19 cellular contexts compared by ENCODE assay signal in genomic region chr7:156073366-156074052, GRCh38.
A peak's percentile ranks its signal among the peaks of the same experiment; 100 is the strongest.
DNase-seq lines count a peak whose midpoint lies in the region; ATAC-seq and TF ChIP-seq lines count a peak whose summit lies in the region.
"Had no signal": no experiment of that assay in that cellular context is flagged by ENCODE, and none has a peak within 500 bp of the region (broad histone marks: within the 10 kb centered on the region; RNA-seq: fewer than 3 reads in every experiment).

No MANE protein-coding gene starts in this region.

- peak; percentile 88 for DNase-seq in COR-L47 (lab: John Stamatoyannopoulos, UW)
- DNase-seq in NCI-H1092 treated with DMSO at 0.1 percent for 48 hours (lab: John Stamatoyannopoulos, UW) = peak; percentile 11
- peak; percentile 5 for DNase-seq in osteoblast (ENCODE audit: insufficient read length, low spot score, missing footprints)
- DNase-seq in tibial artery = no peak
- no peak for DNase-seq in dermis blood vessel endothelial cell
- DNase-seq in superior temporal gyrus (ENCODE audit: extremely low spot score) = no peak
- DNase-seq: AML-193; CD4-positive, alpha-beta T cell; DMS53; KBM-7; MV-4-11; NCI-H2081 treated with DMSO at 0.1 percent for 48 hours; NCI-H446 treated with DMSO at 0.1 percent for 48 hours; NCI-H69; SHP77 had no signal

- ATAC-seq in GM19455 (IDR thresholded peaks at IDR 0.05; ENCODE audit: unreplicated experiment) = no peak
- ATAC-seq: HepG2 had no signal

- intact Hi-C loops in tibial artery (cut with DNase I; ENCODE audit: low total_unique reads) = no loop called here

- H3K4me1 ChIP-seq in osteoblast (ENCODE audit: insufficient read depth, low read length) (no peaks in the 10 kb centered on the region), tibial artery (no peaks in the 10 kb centered on the region)

- no peaks in the 10 kb centered on the region for H3K79me2 ChIP-seq in osteoblast (ENCODE audit: insufficient read depth, low read length)

- no peak overlapping the region for H2AFZ ChIP-seq in osteoblast (ENCODE audit: low read length)

- H3K4me3 ChIP-seq in osteoblast (ENCODE audit: insufficient read depth, low read length) (no peak overlapping the region), tibial artery (no peak overlapping the region)
- H3K4me3 ChIP-seq: SK-N-MC had no signal

- H3K27me3 ChIP-seq in osteoblast (ENCODE audit: insufficient read depth, low read length) (no peaks in the 10 kb centered on the region), tibial artery (no peaks in the 10 kb centered on the region)

- TF ChIP-seq CTCF in VCaP (conservative IDR thresholded peaks at IDR 0.05) (no peak), osteoblast (IDR thresholded peaks at IDR 0.05; ENCODE audit: extremely low read depth, low read depth, low read length) (no peak), tibial artery (IDR thresholded peaks at IDR 0.05) (no peak)

- H3K9me3 ChIP-seq in osteoblast (ENCODE audit: low read depth, low read length) (no peaks in the 10 kb centered on the region), tibial artery (no peaks in the 10 kb centered on the region)

- no peak overlapping the region for H3K4me2 ChIP-seq in osteoblast (ENCODE audit: insufficient read depth, low read length)

- H3K36me3 ChIP-seq in osteoblast (ENCODE audit: insufficient read depth, low read length) = no peaks in the 10 kb centered on the region
- H3K36me3 ChIP-seq in tibial artery = no peaks in the 10 kb centered on the region

- H3K27ac ChIP-seq in VCaP (peak overlapping the region; percentile 55), osteoblast (ENCODE audit: low read depth, low read length) (no peak overlapping the region), tibial artery (no peak overlapping the region)
- H3K27ac ChIP-seq: SK-N-MC had no signal

- H4K20me1 ChIP-seq in osteoblast (ENCODE audit: insufficient read depth, low read length) = no peaks in the 10 kb centered on the region

Comparison
In these comparisons a context has a peak if more than half of its experiments do, and no peak if none do; other contexts are left out.
1. DNase-seq: peak in COR-L47 (single experiment), NCI-H1092 treated with DMSO at 0.1 percent for 48 hours (single experiment) and osteoblast (single experiment); none in tibial artery (0 of 2), dermis blood vessel endothelial cell (single experiment) and superior temporal gyrus (single experiment).